In the genomic region with DNA sequence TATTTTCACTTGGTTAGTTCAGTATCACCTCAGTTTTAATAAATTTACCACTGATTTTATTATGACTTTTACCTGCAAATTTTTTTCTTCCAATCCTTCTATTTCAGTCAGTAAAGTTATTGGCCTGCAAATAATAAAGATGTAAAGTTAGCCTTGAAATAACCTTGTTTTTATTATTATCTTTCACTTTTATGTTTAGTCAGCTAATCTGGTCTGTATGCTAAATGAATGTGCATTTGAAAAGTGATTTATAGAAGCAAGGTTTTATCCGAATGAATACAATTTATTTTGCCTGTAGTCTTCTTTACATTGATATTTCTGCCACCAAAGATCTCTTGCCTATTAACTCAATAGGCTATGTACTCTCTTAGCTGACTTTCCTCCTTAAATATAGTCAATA, we compare ENCODE assay signal across 27 cellular contexts.
DNase-seq lines count a peak whose midpoint lies in the region; ATAC-seq, FAIRE-seq and TF ChIP-seq lines count a peak whose summit lies in the region.
"Had no signal": no experiment of that assay in that cellular context is flagged by ENCODE, and none has a peak within 500 bp of the region (broad histone marks: within the 10 kb centered on the region; RNA-seq: fewer than 3 reads in every experiment).

No MANE protein-coding gene starts in this region.

- DNase-seq in HepG2 (ENCODE audit: low spot score) (no peak), right lobe of liver (no peak), IMR-90 (no peak), K562 (ENCODE audit: extremely low read depth in 1 of 4, low spot score in 3 of 4) (no peak), globus pallidus (ENCODE audit: low spot score) (no peak), HTR-8/SVneo (ENCODE audit: insufficient read length, low spot score) (no peak)
- DNase-seq in activated naive CD4-positive, alpha-beta T cell treated with anti-CD3 and anti-CD28 coated beads for 36 hours = no peak
- DNase-seq: ACHN; BE2C; C1 segment of cervical spinal cord; CD4-positive, alpha-beta memory T cell; CD4-positive, CD25-positive, alpha-beta regulatory T cell; CD8-positive, alpha-beta memory T cell; COR-L47; DMS 273 treated with DMSO at 0.1 percent for 48 hours; DMS153; DMS53; DMS79; DND-41; EL; GDM1 had no signal

- no peak overlapping the region for H3K14ac ChIP-seq in IMR-90 (replicated peaks; ENCODE audit: low read depth, low read length)

- H3K9me3 ChIP-seq in HepG2 (ENCODE audit: low read length) (no peaks in the 10 kb centered on the region), right lobe of liver (no peaks in the 10 kb centered on the region), IMR-90 (ENCODE audit: control insufficient read depth, insufficient read depth, low read length) (no peaks in the 10 kb centered on the region), K562 (replicated peaks; ENCODE audit: control insufficient read depth, insufficient read depth, low read depth, low read length) (no peaks in the 10 kb centered on the region)
- H3K9me3 ChIP-seq: BE2C, BLaER1 had no signal

- H3K9ac ChIP-seq in HepG2 (ENCODE audit: insufficient read depth, low read depth, low read length) = no peak overlapping the region
- H3K9ac ChIP-seq in IMR-90 (ENCODE audit: low read depth, low read length) = no peak overlapping the region
- H3K9ac ChIP-seq in K562 (ENCODE audit: insufficient read depth in 1 of 2, low read depth in 2 of 2, low read length in 2 of 2) = no peak overlapping the region
- H3K9ac ChIP-seq: BLaER1 had no signal

- H3K9me1 ChIP-seq in IMR-90 (ENCODE audit: insufficient read depth, low read length) = no peaks in the 10 kb centered on the region
- H3K9me1 ChIP-seq in K562 (ENCODE audit: control insufficient read depth, insufficient read depth, low read length) = no peaks in the 10 kb centered on the region

- no peaks in the 10 kb centered on the region for H3K79me2 ChIP-seq in HepG2 (ENCODE audit: insufficient read depth, low read length)
- H3K79me2 ChIP-seq in K562 (ENCODE audit: control insufficient read depth, insufficient read depth, low read length) = no peaks in the 10 kb centered on the region

- H3K4me1 ChIP-seq in HepG2 (ENCODE audit: insufficient read depth, low read length) (no peaks in the 10 kb centered on the region), right lobe of liver (no peaks in the 10 kb centered on the region), IMR-90 (ENCODE audit: control insufficient read depth, insufficient read depth, low read length) (no peaks in the 10 kb centered on the region), K562 (replicated peaks in 1 of 2; ENCODE audit: control insufficient read depth in 2 of 2, insufficient read depth in 2 of 2, low read length in 2 of 2) (no peaks in the 10 kb centered on the region)
- H3K4me1 ChIP-seq: BE2C, BLaER1 had no signal

- no peak overlapping the region for H3K4me2 ChIP-seq in HepG2 (ENCODE audit: low read depth, low read length)
- H3K4me2 ChIP-seq in IMR-90 (ENCODE audit: low read depth, low read length) = no peak overlapping the region
- no peak overlapping the region for H3K4me2 ChIP-seq in K562 (ENCODE audit: insufficient read depth, low read length)
- H3K4me2 ChIP-seq: BLaER1 had no signal

- H3K27me3 ChIP-seq in HepG2 (ENCODE audit: control insufficient read depth in 1 of 2, insufficient read depth in 2 of 2, low read length in 2 of 2) (no peaks in the 10 kb centered on the region), right lobe of liver (no peaks in the 10 kb centered on the region), IMR-90 (ENCODE audit: control insufficient read depth, insufficient read depth, low read length) (no peaks in the 10 kb centered on the region), K562 (ENCODE audit: control insufficient read depth in 2 of 2, insufficient read depth in 2 of 2, low read length in 2 of 2) (no peaks in the 10 kb centered on the region)
- H3K27me3 ChIP-seq: BE2C, BLaER1 had no signal

- CTCF ChIA-PET in HepG2 (lab: Yijun Ruan, JAX; ENCODE audit: low intra/inter-chr PET ratio, low total read pairs) = no interaction called here
- CTCF ChIA-PET in IMR-90 (lab: Yijun Ruan, JAX) = no interaction called here
- CTCF ChIA-PET in K562 (lab: Yijun Ruan, JAX; ENCODE audit: low intra/inter-chr PET ratio) = no interaction called here
- CTCF ChIA-PET in activated naive CD4-positive, alpha-beta T cell treated with anti-CD3 and anti-CD28 coated beads for 36 hours (lab: Charles Lee) = no interaction called here

- H4K5ac ChIP-seq in IMR-90 (ENCODE audit: low read depth, low read length) = no peak overlapping the region

- no peak overlapping the region for H2BK15ac ChIP-seq in IMR-90 (ENCODE audit: low read depth, low read length)

- no peak overlapping the region for H4K91ac ChIP-seq in IMR-90 (ENCODE audit: insufficient read depth, low read depth, low read length)

- dilution Hi-C loops in IMR-90 (cut with HindIII; ENCODE audit: low sequenced_read_pairs, unreplicated experiment) = no loop called here

- no peak overlapping the region for H2AK9ac ChIP-seq in IMR-90 (replicated peaks; ENCODE audit: low read depth, low read length, poor library complexity)

- POLR2A ChIA-PET in HepG2 (lab: Yijun Ruan, JAX) (no interaction called here), IMR-90 (lab: Charles Lee; ENCODE audit: unreplicated experiment) (no interaction called here), K562 (lab: Yijun Ruan, JAX) (no interaction called here)

- in situ Hi-C loops in HepG2 (cut with HindIII; ENCODE audit: extremely low pct_ligation_motif_present, low pct_unique_long_range_greater_than_20kb) (no loop called here), IMR-90 (cut with MboI; ENCODE audit: low sequenced_read_pairs) (no loop called here), K562 (cut with MboI) (no loop called here)

- H3K4ac ChIP-seq in IMR-90 (ENCODE audit: low read depth, low read length) = no peak overlapping the region

- H3K18ac ChIP-seq in IMR-90 (ENCODE audit: low read depth, low read length) = no peak overlapping the region

- H3K4me3 Mint-ChIP-seq in activated naive CD4-positive, alpha-beta T cell treated with anti-CD3 and anti-CD28 coated beads for 36 hours = no peak overlapping the region
- H3K4me3 Mint-ChIP-seq: CD14-positive monocyte; CD4-positive, CD25-positive, alpha-beta regulatory T cell; CD8-positive, alpha-beta memory T cell had no signal

- TF ChIP-seq POLR2A in HepG2 (IDR thresholded peaks at IDR 0.05; ENCODE audit: insufficient read depth in 1 of 2, low read depth in 2 of 2, low read length in 2 of 2) = no peak
- no peak for TF ChIP-seq POLR2A in right lobe of liver (IDR thresholded peaks at IDR 0.05)
- TF ChIP-seq POLR2A in IMR-90 (IDR thresholded peaks at IDR 0.05; ENCODE audit: low read depth, low read length) = no peak
- TF ChIP-seq POLR2A in K562 (conservative IDR thresholded peaks at IDR 0.05) = no peak

- no peak for FAIRE-seq in HepG2 (lab: Jason Lieb, UNC)
- no peak for FAIRE-seq in K562 (lab: Jason Lieb, UNC)
- FAIRE-seq in HTR-8/SVneo (lab: Jason Lieb, UNC) = no peak
- FAIRE-seq: GM12878, GM12892, GM18507 had no signal

- H3K56ac ChIP-seq in IMR-90 (ENCODE audit: extremely low read depth, insufficient read depth, low read length) = no peak overlapping the region

- H3K23ac ChIP-seq in IMR-90 (ENCODE audit: low read depth, low read length) = no peak overlapping the region

- no peak overlapping the region for H2BK20ac ChIP-seq in IMR-90 (ENCODE audit: low read depth, low read length)

- no peak overlapping the region for H2BK5ac ChIP-seq in IMR-90 (ENCODE audit: low read depth, low read length, poor library complexity, severe bottlenecking)

- no peak overlapping the region for H3K27ac Mint-ChIP-seq in activated naive CD4-positive, alpha-beta T cell treated with anti-CD3 and anti-CD28 coated beads for 36 hours
- H3K27ac Mint-ChIP-seq: CD4-positive, alpha-beta memory T cell; CD4-positive, CD25-positive, alpha-beta regulatory T cell; CD8-positive, alpha-beta memory T cell had no signal

- no peak for TF ChIP-seq CTCF in HepG2 (CRISPR knock-in tag; IDR thresholded peaks at IDR 0.05)
- TF ChIP-seq CTCF in right lobe of liver (IDR thresholded peaks at IDR 0.05) = no peak
- TF ChIP-seq CTCF in IMR-90 (conservative IDR thresholded peaks at IDR 0.05; ENCODE audit: low read depth, low read length) = no peak
- TF ChIP-seq CTCF in K562 (IDR thresholded peaks at IDR 0.05 in 2 of 3, conservative IDR thresholded peaks at IDR 0.05 in 1 of 3; ENCODE audit: insufficient read depth in 2 of 3, low read depth in 1 of 3, low read length in 3 of 3) = no peak

- TF ChIP-seq RAD21 in HepG2 (CRISPR knock-in tag; IDR thresholded peaks at IDR 0.05) (no peak), IMR-90 (IDR thresholded peaks at IDR 0.05; ENCODE audit: low read length) (no peak), K562 (CRISPR knock-in tag; conservative IDR thresholded peaks at IDR 0.05 in 1 of 2, IDR thresholded peaks at IDR 0.05 in 1 of 2) (no peak)

- H3K9me3 Mint-ChIP-seq in activated naive CD4-positive, alpha-beta T cell treated with anti-CD3 and anti-CD28 coated beads for 36 hours = peaks cover 4% of the 10 kb centered on the region
- H3K9me3 Mint-ChIP-seq: CD14-positive monocyte had no signal

- intact Hi-C loops in HepG2 (cut with micrococcal nuclease; ENCODE audit: unreplicated experiment) = no loop called here
- intact Hi-C loops in right lobe of liver (cut with DNase I) = no loop called here
- intact Hi-C loops in IMR-90 (cut with micrococcal nuclease) = no loop called here
- intact Hi-C loops in K562 (cut with micrococcal nuclease) = no loop called here
- intact Hi-C loops in activated naive CD4-positive, alpha-beta T cell treated with anti-CD3 and anti-CD28 coated beads for 36 hours (cut with micrococcal nuclease) = no loop called here

- H2AFZ ChIP-seq in HepG2 (ENCODE audit: low read length) = no peak overlapping the region
- H2AFZ ChIP-seq in IMR-90 (replicated peaks; ENCODE audit: low read length, poor library complexity) = no peak overlapping the region
- no peak overlapping the region for H2AFZ ChIP-seq in K562 (ENCODE audit: low read depth, low read length)

- H3K27ac ChIP-seq in HepG2 (ENCODE audit: extremely low read length, insufficient read depth, low read length) (no peak overlapping the region), right lobe of liver (no peak overlapping the region), IMR-90 (ENCODE audit: insufficient read depth, low read length) (no peak overlapping the region), K562 (ENCODE audit: extremely low read depth, low read depth, low read length) (no peak overlapping the region)
- H3K27ac ChIP-seq: 22Rv1, BLaER1 had no signal

- no peak for ATAC-seq in HepG2
- no peak for ATAC-seq in right lobe of liver
- ATAC-seq in IMR-90 (ENCODE audit: low read depth) = no peak
- no peak for ATAC-seq in K562
- ATAC-seq: GM12878 had no signal

- H3K36me3 ChIP-seq in HepG2 (replicated peaks in 1 of 2; ENCODE audit: control insufficient read depth in 1 of 2, insufficient read depth in 2 of 2, low read length in 2 of 2) (no peaks in the 10 kb centered on the region), right lobe of liver (no peaks in the 10 kb centered on the region), IMR-90 (ENCODE audit: control insufficient read depth, insufficient read depth, low read length) (no peaks in the 10 kb centered on the region), K562 (ENCODE audit: control insufficient read depth, insufficient read depth, low read length) (no peaks in the 10 kb centered on the region)
- H3K36me3 ChIP-seq: BE2C, BLaER1 had no signal

- H3K4me3 ChIP-seq in HepG2 (replicated peaks in 1 of 3; ENCODE audit: insufficient read depth in 1 of 3, low read depth in 2 of 3, low read length in 3 of 3) (no peak overlapping the region), right lobe of liver (no peak overlapping the region), IMR-90 (ENCODE audit: insufficient read depth, low read depth, low read length) (no peak overlapping the region), K562 (no peak overlapping the region)
- H3K4me3 ChIP-seq: BLaER1, GM12878 had no signal

- WGBS in HepG2 (ENCODE audit: low lambda C conversion rate) = 0% methylated on average over 1 of the region's 1 CpG
- 58% methylated on average over 1 of the region's 1 CpG for WGBS in right lobe of liver (ENCODE audit: insufficient coverage, low coverage, low lambda C conversion rate, missing lambda C conversion rate)
- WGBS in IMR-90 (ENCODE audit: extremely low coverage in 2 of 2, insufficient read length in 1 of 2), 2 experiments = no CpG with 5 or more reads among the region's 1 CpG
- WGBS in K562 (ENCODE audit: insufficient coverage, low coverage, missing lambda C conversion rate) = 0% methylated on average over 1 of the region's 1 CpG

- H4K8ac ChIP-seq in IMR-90 (ENCODE audit: low read depth in 2 of 2, low read length in 2 of 2) = no peak overlapping the region

- H3K79me1 ChIP-seq in IMR-90 (ENCODE audit: low read depth in 1 of 2, low read length in 2 of 2) = no peaks in the 10 kb centered on the region

- no peaks in the 10 kb centered on the region for H3K36me3 Mint-ChIP-seq in activated naive CD4-positive, alpha-beta T cell treated with anti-CD3 and anti-CD28 coated beads for 36 hours (ENCODE audit: low read depth)
- H3K36me3 Mint-ChIP-seq: CD14-positive monocyte; CD4-positive, alpha-beta memory T cell; CD4-positive, CD25-positive, alpha-beta regulatory T cell had no signal

- TF ChIP-seq EP300 in HepG2 (IDR thresholded peaks at IDR 0.05; ENCODE audit: low read depth in 2 of 2, low read length in 2 of 2) (no peak), HepG2 (CRISPR knock-in tag; IDR thresholded peaks at IDR 0.05; ENCODE audit: borderline replicate concordance) (no peak), K562 (IDR thresholded peaks at IDR 0.05; ENCODE audit: low read length) (no peak)

- BruUV-seq in HepG2 (replicated peaks; lab: Mats Ljungman, UMichigan) (no TSS peak), IMR-90 (replicated peaks; lab: Mats Ljungman, UMichigan) (no TSS peak), K562 (replicated peaks; lab: Mats Ljungman, UMichigan) (no TSS peak)

- H3K4me1 Mint-ChIP-seq in activated naive CD4-positive, alpha-beta T cell treated with anti-CD3 and anti-CD28 coated beads for 36 hours (ENCODE audit: low read depth) = no peaks in the 10 kb centered on the region
- H3K4me1 Mint-ChIP-seq: CD14-positive monocyte; CD4-positive, alpha-beta memory T cell; CD4-positive, CD25-positive, alpha-beta regulatory T cell; CD8-positive, alpha-beta memory T cell had no signal

- H2AK5ac ChIP-seq in IMR-90 (ENCODE audit: low read depth, low read length) = no peak overlapping the region

- no peak overlapping the region for H2BK120ac ChIP-seq in IMR-90 (ENCODE audit: low read depth, low read length)

- H4K20me1 ChIP-seq in HepG2 (ENCODE audit: insufficient read depth, low read length) (no peaks in the 10 kb centered on the region), IMR-90 (ENCODE audit: insufficient read depth, low read length) (no peaks in the 10 kb centered on the region), K562 (replicated peaks; ENCODE audit: control insufficient read depth, insufficient read depth, low read length) (no peaks in the 10 kb centered on the region)
- H4K20me1 ChIP-seq: BLaER1 had no signal

- no peaks in the 10 kb centered on the region for H3K27me3 Mint-ChIP-seq in activated naive CD4-positive, alpha-beta T cell treated with anti-CD3 and anti-CD28 coated beads for 36 hours (ENCODE audit: low read depth)
- H3K27me3 Mint-ChIP-seq: CD4-positive, alpha-beta memory T cell; CD4-positive, CD25-positive, alpha-beta regulatory T cell; CD8-positive, alpha-beta memory T cell had no signal

Comparison
In these comparisons a context has a peak if more than half of its experiments do, and no peak if none do; other contexts are left out.
1. Of the 241 proteins assayed by ChIP-seq in both HepG2 and K562: peak only in HepG2: MAFF; only in K562: none; in both: MAFK; in neither: 239.